In the genomic region with DNA sequence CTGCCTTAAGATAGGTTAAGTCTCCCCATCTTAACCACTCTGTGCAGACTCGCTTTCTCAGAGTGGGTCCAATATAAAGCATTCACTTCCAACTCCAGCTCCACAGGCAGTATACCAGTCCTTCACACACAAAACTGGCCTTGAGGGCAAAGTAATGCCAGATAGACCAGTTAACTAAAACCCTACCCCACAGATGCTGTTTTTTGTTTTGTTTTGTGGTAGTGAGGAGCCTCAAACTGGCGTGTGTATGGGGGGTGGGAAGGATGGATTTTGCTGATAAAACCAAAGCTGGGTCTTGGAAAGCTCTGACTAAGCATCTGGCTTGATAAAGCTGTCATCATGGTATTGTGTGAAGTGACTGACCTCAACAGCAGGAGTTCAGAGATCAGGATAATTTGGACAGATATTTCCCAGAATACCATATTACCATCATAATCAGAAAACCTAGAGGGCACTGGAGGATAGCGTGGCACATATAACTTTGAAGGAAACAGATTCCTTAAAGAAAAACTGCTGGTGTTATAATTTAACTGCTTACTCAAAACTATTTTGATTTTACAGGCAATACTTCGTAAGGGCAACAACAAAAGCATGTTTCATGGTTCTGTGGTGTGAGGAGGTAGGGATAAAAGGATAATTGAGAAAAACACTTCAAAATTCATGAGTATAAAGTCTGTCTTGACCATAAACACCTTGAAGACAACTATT, we compare ENCODE assay signal across 1 cellular context.
A peak's percentile ranks its signal among the peaks of the same experiment; 100 is the strongest.
TF ChIP-seq lines count a peak whose summit lies in the region.

No MANE protein-coding gene starts in this region.

TF ChIP-seq in K562, 482 proteins besides CTCF, POLR2A, EP300 and RAD21 (continued from another document and continues in another):
- TF ChIP-seq CUX1 (CRISPR knock-in tag; IDR thresholded peaks at IDR 0.05) (peak; percentile 57; the same call in 1 of the 2 replicates), ZNF395 (CRISPR knock-in tag; IDR thresholded peaks at IDR 0.05) (peak; percentile 96), ZBTB12 (CRISPR knock-in tag; IDR thresholded peaks at IDR 0.05) (0 out of 2 replicates have a peak, but pooled peaks have one; percentile 8), ZNF77 (CRISPR knock-in tag; IDR thresholded peaks at IDR 0.05) (no peak), MEIS2 (IDR thresholded peaks at IDR 0.05; ENCODE audit: partially characterized antibody) (peak; percentile 99), ELF2 (CRISPR knock-in tag; IDR thresholded peaks at IDR 0.05) (0 out of 2 replicates have a peak, but pooled peaks have one; percentile 62), RBM39 (optimal IDR thresholded peaks at IDR 0.05; ENCODE audit: low read depth, low read length) (no peak), HDAC8 (tag; IDR thresholded peaks at IDR 0.05) (no peak), BRD4 (IDR thresholded peaks at IDR 0.05) (no peak), SRSF3 (IDR thresholded peaks at IDR 0.05; ENCODE audit: insufficient read depth, low read length) (no peak), PKNOX1 (IDR thresholded peaks at IDR 0.05) (peak; percentile 71), NCOA4 (IDR thresholded peaks at IDR 0.05; ENCODE audit: partially characterized antibody) (no peak)
- TF ChIP-seq, protein P1, sequence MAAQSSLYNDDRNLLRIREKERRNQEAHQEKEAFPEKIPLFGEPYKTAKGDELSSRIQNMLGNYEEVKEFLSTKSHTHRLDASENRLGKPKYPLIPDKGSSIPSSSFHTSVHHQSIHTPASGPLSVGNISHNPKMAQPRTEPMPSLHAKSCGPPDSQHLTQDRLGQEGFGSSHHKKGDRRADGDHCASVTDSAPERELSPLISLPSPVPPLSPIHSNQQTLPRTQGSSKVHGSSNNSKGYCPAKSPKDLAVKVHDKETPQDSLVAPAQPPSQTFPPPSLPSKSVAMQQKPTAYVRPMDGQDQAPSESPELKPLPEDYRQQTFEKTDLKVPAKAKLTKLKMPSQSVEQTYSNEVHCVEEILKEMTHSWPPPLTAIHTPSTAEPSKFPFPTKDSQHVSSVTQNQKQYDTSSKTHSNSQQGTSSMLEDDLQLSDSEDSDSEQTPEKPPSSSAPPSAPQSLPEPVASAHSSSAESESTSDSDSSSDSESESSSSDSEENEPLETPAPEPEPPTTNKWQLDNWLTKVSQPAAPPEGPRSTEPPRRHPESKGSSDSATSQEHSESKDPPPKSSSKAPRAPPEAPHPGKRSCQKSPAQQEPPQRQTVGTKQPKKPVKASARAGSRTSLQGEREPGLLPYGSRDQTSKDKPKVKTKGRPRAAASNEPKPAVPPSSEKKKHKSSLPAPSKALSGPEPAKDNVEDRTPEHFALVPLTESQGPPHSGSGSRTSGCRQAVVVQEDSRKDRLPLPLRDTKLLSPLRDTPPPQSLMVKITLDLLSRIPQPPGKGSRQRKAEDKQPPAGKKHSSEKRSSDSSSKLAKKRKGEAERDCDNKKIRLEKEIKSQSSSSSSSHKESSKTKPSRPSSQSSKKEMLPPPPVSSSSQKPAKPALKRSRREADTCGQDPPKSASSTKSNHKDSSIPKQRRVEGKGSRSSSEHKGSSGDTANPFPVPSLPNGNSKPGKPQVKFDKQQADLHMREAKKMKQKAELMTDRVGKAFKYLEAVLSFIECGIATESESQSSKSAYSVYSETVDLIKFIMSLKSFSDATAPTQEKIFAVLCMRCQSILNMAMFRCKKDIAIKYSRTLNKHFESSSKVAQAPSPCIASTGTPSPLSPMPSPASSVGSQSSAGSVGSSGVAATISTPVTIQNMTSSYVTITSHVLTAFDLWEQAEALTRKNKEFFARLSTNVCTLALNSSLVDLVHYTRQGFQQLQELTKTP (IDR thresholded peaks at IDR 0.05; ENCODE audit: low read depth in 1 of 2, partially characterized antibody in 2 of 2) = peak in 1 of 2 experiments; percentile 85
- TF ChIP-seq, protein P2, sequence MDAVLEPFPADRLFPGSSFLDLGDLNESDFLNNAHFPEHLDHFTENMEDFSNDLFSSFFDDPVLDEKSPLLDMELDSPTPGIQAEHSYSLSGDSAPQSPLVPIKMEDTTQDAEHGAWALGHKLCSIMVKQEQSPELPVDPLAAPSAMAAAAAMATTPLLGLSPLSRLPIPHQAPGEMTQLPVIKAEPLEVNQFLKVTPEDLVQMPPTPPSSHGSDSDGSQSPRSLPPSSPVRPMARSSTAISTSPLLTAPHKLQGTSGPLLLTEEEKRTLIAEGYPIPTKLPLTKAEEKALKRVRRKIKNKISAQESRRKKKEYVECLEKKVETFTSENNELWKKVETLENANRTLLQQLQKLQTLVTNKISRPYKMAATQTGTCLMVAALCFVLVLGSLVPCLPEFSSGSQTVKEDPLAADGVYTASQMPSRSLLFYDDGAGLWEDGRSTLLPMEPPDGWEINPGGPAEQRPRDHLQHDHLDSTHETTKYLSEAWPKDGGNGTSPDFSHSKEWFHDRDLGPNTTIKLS (IDR thresholded peaks at IDR 0.05; ENCODE audit: borderline replicate concordance, low read depth) = no peak
- TF ChIP-seq, protein P3, sequence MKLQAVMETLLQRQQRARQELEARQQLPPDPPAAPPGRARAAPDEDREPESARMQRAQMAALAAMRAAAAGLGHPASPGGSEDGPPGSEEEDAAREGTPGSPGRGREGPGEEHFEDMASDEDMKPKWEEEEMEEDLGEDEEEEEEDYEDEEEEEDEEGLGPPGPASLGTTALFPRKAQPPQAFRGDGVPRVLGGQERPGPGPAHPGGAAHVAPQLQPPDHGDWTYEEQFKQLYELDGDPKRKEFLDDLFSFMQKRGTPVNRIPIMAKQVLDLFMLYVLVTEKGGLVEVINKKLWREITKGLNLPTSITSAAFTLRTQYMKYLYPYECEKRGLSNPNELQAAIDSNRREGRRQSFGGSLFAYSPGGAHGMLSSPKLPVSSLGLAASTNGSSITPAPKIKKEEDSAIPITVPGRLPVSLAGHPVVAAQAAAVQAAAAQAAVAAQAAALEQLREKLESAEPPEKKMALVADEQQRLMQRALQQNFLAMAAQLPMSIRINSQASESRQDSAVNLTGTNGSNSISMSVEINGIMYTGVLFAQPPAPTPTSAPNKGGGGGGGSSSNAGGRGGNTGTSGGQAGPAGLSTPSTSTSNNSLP (IDR thresholded peaks at IDR 0.05; ENCODE audit: borderline replicate concordance, low read depth, low read length) = peak; percentile 91
- TF ChIP-seq, protein P4, sequence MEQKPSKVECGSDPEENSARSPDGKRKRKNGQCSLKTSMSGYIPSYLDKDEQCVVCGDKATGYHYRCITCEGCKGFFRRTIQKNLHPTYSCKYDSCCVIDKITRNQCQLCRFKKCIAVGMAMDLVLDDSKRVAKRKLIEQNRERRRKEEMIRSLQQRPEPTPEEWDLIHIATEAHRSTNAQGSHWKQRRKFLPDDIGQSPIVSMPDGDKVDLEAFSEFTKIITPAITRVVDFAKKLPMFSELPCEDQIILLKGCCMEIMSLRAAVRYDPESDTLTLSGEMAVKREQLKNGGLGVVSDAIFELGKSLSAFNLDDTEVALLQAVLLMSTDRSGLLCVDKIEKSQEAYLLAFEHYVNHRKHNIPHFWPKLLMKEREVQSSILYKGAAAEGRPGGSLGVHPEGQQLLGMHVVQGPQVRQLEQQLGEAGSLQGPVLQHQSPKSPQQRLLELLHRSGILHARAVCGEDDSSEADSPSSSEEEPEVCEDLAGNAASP (IDR thresholded peaks at IDR 0.05) = no peak
